Comparison of ENCODE assay signal across 12 cellular contexts in the genomic region with DNA sequence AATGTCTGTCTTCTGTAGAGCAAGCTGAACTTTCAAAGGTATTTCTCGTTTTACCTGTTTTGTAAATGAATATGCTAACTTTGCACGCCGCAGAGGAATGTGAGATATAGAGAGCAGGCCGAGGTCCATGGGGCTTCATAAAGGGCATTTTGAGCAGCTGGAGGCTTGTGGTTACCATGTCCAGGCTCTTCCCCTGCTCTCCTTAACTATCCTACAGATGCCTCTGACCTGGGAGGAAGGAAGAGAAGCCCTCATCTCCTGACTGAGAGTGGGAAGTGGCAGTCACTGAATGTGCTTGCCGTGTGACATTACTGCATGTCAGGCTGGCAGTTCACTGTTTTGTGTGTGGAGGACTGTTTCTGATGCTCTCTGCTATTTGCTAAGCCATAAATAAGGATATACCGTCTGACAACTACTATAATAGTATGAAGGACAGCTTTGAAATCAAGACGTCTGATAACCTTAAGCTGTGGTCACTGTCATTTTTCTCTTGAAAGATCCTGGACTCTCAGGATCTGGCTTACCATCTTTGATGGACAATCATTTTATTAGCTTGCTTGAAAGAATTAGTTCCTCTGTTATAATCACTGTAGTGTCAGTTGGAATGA.
DNase-seq lines count a peak whose midpoint lies in the region; ATAC-seq, FAIRE-seq and TF ChIP-seq lines count a peak whose summit lies in the region.
"Had no signal": no experiment of that assay in that cellular context is flagged by ENCODE, and none has a peak within 500 bp of the region (broad histone marks: within the 10 kb centered on the region; RNA-seq: fewer than 3 reads in every experiment).

No MANE protein-coding gene starts in this region.

- peak overlapping the region; percentile 63 for H3K27ac ChIP-seq in C4-2B
- H3K27ac ChIP-seq in ascending aorta = peak overlapping the region; percentile 30 to 40

- H3K4me3 ChIP-seq in ascending aorta = no peak overlapping the region
- H3K4me3 ChIP-seq: spleen had no signal

- no peak for ATAC-seq in HG03097 (IDR thresholded peaks at IDR 0.05; ENCODE audit: low FRiP score, unreplicated experiment)
- no peak for ATAC-seq in HG03460 (IDR thresholded peaks at IDR 0.05; ENCODE audit: unreplicated experiment)

- no peaks in the 10 kb centered on the region for H3K9me3 Mint-ChIP-seq in mesothelial cell of epicardium
- H3K9me3 Mint-ChIP-seq: stimulated activated naive CD8-positive, alpha-beta T cell treated with anti-CD3 and anti-CD28 coated beads, Interleukin-15, amount 100 ng/mL, for 72 hours had no signal

- intact Hi-C loops in ascending aorta (cut with DNase I) = loop anchor here (5.0 kb wide), 1 partner anchor 186 kb away; no protein-coding TSS in a partner anchor

- H3K27me3 ChIP-seq in ascending aorta = no peaks in the 10 kb centered on the region
- H3K27me3 ChIP-seq: spleen had no signal

- DNase-seq in HTR-8/SVneo (ENCODE audit: insufficient read length, low spot score) (no peak), ascending aorta (ENCODE audit: low spot score in 2 of 2) (no peak), mesothelial cell of epicardium (ENCODE audit: low spot score in 2 of 2, unreplicated experiment in 2 of 2) (no peak), NCI-H2081 treated with DMSO at 0.1 percent for 48 hours (lab: John Stamatoyannopoulos, UW) (no peak)
- DNase-seq in stimulated activated CD4-positive, alpha-beta T cell treated with anti-CD3 and anti-CD28 coated beads, Interleukin-15, amount 100 ng/mL, for 24 hours = no peak
- DNase-seq: activated gamma-delta T cell treated with Interleukin-2 at 50 U/mL for 16 hours; spleen; stimulated activated naive CD8-positive, alpha-beta T cell treated with anti-CD3 and anti-CD28 coated beads, Interleukin-15, amount 100 ng/mL, for 72 hours had no signal

- no peaks in the 10 kb centered on the region for H3K36me3 ChIP-seq in ascending aorta

- peak overlapping the region; percentile 33 for H3K4me3 Mint-ChIP-seq in mesothelial cell of epicardium

- H3K36me3 Mint-ChIP-seq in mesothelial cell of epicardium = no peaks in the 10 kb centered on the region

- peaks cover 9 to 79% of the 10 kb centered on the region in 2 donors for H3K4me1 ChIP-seq in ascending aorta

- H3K27ac Mint-ChIP-seq in mesothelial cell of epicardium = peak overlapping the region; percentile 95
- H3K27ac Mint-ChIP-seq: stimulated activated naive CD8-positive, alpha-beta T cell treated with anti-CD3 and anti-CD28 coated beads, Interleukin-15, amount 100 ng/mL, for 72 hours had no signal

- FAIRE-seq in HTR-8/SVneo (lab: Jason Lieb, UNC) = peak; percentile 33
- FAIRE-seq: endothelial cell of umbilical vein had no signal

- H3K9me3 ChIP-seq in ascending aorta = no peaks in the 10 kb centered on the region
- H3K9me3 ChIP-seq: spleen had no signal

- TF ChIP-seq CTCF in C4-2B (conservative IDR thresholded peaks at IDR 0.05) (no peak), ascending aorta (IDR thresholded peaks at IDR 0.05) (no peak), mesothelial cell of epicardium (IDR thresholded peaks at IDR 0.05; ENCODE audit: unreplicated experiment) (no peak)

- peaks cover 65% of the 10 kb centered on the region for H3K4me1 Mint-ChIP-seq in mesothelial cell of epicardium

- H3K27me3 Mint-ChIP-seq in mesothelial cell of epicardium (ENCODE audit: low read depth) = no peaks in the 10 kb centered on the region
- H3K27me3 Mint-ChIP-seq: stimulated activated naive CD8-positive, alpha-beta T cell treated with anti-CD3 and anti-CD28 coated beads, Interleukin-15, amount 100 ng/mL, for 72 hours had no signal
